1 cellular context compared by ENCODE assay signal in genomic region chr1:203630697-203631096, GRCh38.
TF ChIP-seq lines count a peak whose summit lies in the region.

No MANE protein-coding gene starts in this region.

TF ChIP-seq in endothelial cell of umbilical vein, 7 proteins besides CTCF, POLR2A, EP300 and RAD21:
- TF ChIP-seq MAX (IDR thresholded peaks at IDR 0.05; ENCODE audit: insufficient read depth, insufficient read length): no peak
- no peak for TF ChIP-seq GATA2 (IDR thresholded peaks at IDR 0.05; ENCODE audit: insufficient read depth, insufficient read length, low read depth, low read length)
- no peak for TF ChIP-seq POLR2AphosphoS5 (IDR thresholded peaks at IDR 0.05; ENCODE audit: insufficient read depth, low read depth, low read length)
- TF ChIP-seq JUN (IDR thresholded peaks at IDR 0.05; ENCODE audit: borderline replicate concordance, insufficient read depth, insufficient read length, low read depth): no peak
- TF ChIP-seq MYC (IDR thresholded peaks at IDR 0.05; ENCODE audit: low read depth, low read length): no peak
- TF ChIP-seq FOS (IDR thresholded peaks at IDR 0.05; ENCODE audit: borderline replicate concordance, insufficient read depth, low read length): no peak
- TF ChIP-seq EZH2 (IDR thresholded peaks at IDR 0.05; ENCODE audit: borderline replicate concordance, low read depth, low read length, severe bottlenecking): no peak
